17 cellular contexts compared by ENCODE assay signal in the genomic region with DNA sequence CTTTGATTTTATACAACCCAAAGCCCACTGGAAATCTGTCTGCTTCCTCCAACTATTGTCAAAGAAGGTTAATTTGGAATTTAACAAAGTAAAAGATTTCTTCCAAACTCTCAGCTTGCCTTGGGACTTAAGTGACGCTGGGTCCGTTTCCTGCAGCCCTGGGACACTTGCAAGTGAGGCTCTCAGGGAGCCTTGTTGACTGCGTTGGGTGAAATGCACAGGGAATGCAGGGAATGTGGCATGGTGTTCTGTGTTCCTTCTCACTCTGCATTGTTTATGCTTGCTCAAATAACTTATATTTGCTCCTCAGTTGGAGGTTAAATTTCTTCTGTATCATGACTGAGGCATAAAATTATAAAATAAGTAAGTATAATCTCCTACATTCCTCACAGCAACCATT.
DNase-seq lines count a peak whose midpoint lies in the region; ATAC-seq and TF ChIP-seq lines count a peak whose summit lies in the region.
"Had no signal": no experiment of that assay in that cellular context is flagged by ENCODE, and none has a peak within 500 bp of the region (broad histone marks: within the 10 kb centered on the region; RNA-seq: fewer than 3 reads in every experiment).

No MANE protein-coding gene starts in this region.

- H3K9ac ChIP-seq in rectal smooth muscle tissue (ENCODE audit: low read length) = no peak overlapping the region

- no peaks in the 10 kb centered on the region for H3K9me3 ChIP-seq in CD4-positive, alpha-beta T cell (ENCODE audit: control insufficient read depth, low read length)

- CTCF ChIA-PET in CD4-positive, alpha-beta T cell (lab: Charles Lee) = no interaction called here

- no peak overlapping the region for H3K4me3 ChIP-seq in brain microvascular endothelial cell (ENCODE audit: low read depth, low read length)
- H3K4me3 ChIP-seq in rectal smooth muscle tissue (ENCODE audit: low read length) = no peak overlapping the region
- no peak overlapping the region for H3K4me3 ChIP-seq in coronary artery

- POLR2A ChIA-PET in CD4-positive, alpha-beta T cell (lab: Charles Lee) = no interaction called here

- in situ Hi-C loops in brain microvascular endothelial cell (cut with HindIII; ENCODE audit: low pct_ligation_motif_present, low sequenced_read_pairs) = no loop called here

- peak; percentile 15 for DNase-seq in EL
- peak; percentile 25 for DNase-seq in brain microvascular endothelial cell
- peak; percentile 67 for DNase-seq in iris pigment epithelial cell (ENCODE audit: low read depth)
- DNase-seq in stimulated activated naive CD8-positive, alpha-beta T cell treated with anti-CD3 and anti-CD28 coated beads, Interleukin-15, amount 100 ng/mL, for 72 hours = no peak
- no peak for DNase-seq in coronary artery (ENCODE audit: low spot score)
- DNase-seq in CD4-positive, alpha-beta T cell = no peak
- no peak for DNase-seq in NCI-H1105 (lab: John Stamatoyannopoulos, UW)
- DNase-seq: ACHN; activated CD4-positive, alpha-beta T cell treated with anti-CD3 and anti-CD28 coated beads, Interleukin-2, amount 10 ng/mL, durations not matched to agents 24 days and 14 days; activated gamma-delta T cell; Kasumi-1; NCI-H1092; NCI-H2029 treated with DMSO at 0.1 percent for 48 hours; NCI-H524 treated with DMSO at 0.1 percent for 48 hours; stimulated activated CD4-positive, alpha-beta T cell treated with anti-CD3 and anti-CD28 coated beads, Interleukin-2, amount 100 ng/mL, for 24 hours; stimulated activated naive CD4-positive, alpha-beta T cell treated with Interleukin-2 at 50 U/mL for 16 hours had no signal

- no peaks in the 10 kb centered on the region for H3K27me3 ChIP-seq in brain microvascular endothelial cell (replicated peaks)
- H3K27me3 ChIP-seq in rectal smooth muscle tissue (ENCODE audit: control insufficient read depth, insufficient read depth, low read length) = no peaks in the 10 kb centered on the region
- H3K27me3 ChIP-seq in CD4-positive, alpha-beta T cell (ENCODE audit: control insufficient read depth, insufficient read depth, low read length) = peaks cover 11% of the 10 kb centered on the region

- no peaks in the 10 kb centered on the region for H3K4me1 Mint-ChIP-seq in stimulated activated naive CD8-positive, alpha-beta T cell treated with anti-CD3 and anti-CD28 coated beads, Interleukin-15, amount 100 ng/mL, for 72 hours
- H3K4me1 Mint-ChIP-seq in CD4-positive, alpha-beta T cell (ENCODE audit: low read depth) = no peaks in the 10 kb centered on the region
- H3K4me1 Mint-ChIP-seq: activated CD4-positive, alpha-beta T cell treated with anti-CD3 and anti-CD28 coated beads, Interleukin-2, amount 10 ng/mL, durations not matched to agents 24 days and 14 days had no signal

- no peak for ATAC-seq in stimulated activated naive CD8-positive, alpha-beta T cell treated with anti-CD3 and anti-CD28 coated beads, Interleukin-15, amount 100 ng/mL, for 72 hours
- no peak for ATAC-seq in CD4-positive, alpha-beta T cell (ENCODE audit: poor library complexity)

- H3K27me3 Mint-ChIP-seq in stimulated activated naive CD8-positive, alpha-beta T cell treated with anti-CD3 and anti-CD28 coated beads, Interleukin-15, amount 100 ng/mL, for 72 hours = peaks cover 56% of the 10 kb centered on the region
- peaks cover 76% of the 10 kb centered on the region for H3K27me3 Mint-ChIP-seq in CD4-positive, alpha-beta T cell

- H3K36me3 ChIP-seq in brain microvascular endothelial cell (replicated peaks) (no peaks in the 10 kb centered on the region), rectal smooth muscle tissue (ENCODE audit: control insufficient read depth, insufficient read depth, low read length) (no peaks in the 10 kb centered on the region)

- H3K9me3 Mint-ChIP-seq in stimulated activated naive CD8-positive, alpha-beta T cell treated with anti-CD3 and anti-CD28 coated beads, Interleukin-15, amount 100 ng/mL, for 72 hours = no peaks in the 10 kb centered on the region
- H3K9me3 Mint-ChIP-seq in CD4-positive, alpha-beta T cell = no peaks in the 10 kb centered on the region
- H3K9me3 Mint-ChIP-seq: activated CD4-positive, alpha-beta T cell treated with anti-CD3 and anti-CD28 coated beads, Interleukin-2, amount 10 ng/mL, durations not matched to agents 24 days and 14 days had no signal

- H3K27ac Mint-ChIP-seq in stimulated activated naive CD8-positive, alpha-beta T cell treated with anti-CD3 and anti-CD28 coated beads, Interleukin-15, amount 100 ng/mL, for 72 hours = no peak overlapping the region
- H3K27ac Mint-ChIP-seq in CD4-positive, alpha-beta T cell = no peak overlapping the region
- H3K27ac Mint-ChIP-seq: activated CD4-positive, alpha-beta T cell treated with anti-CD3 and anti-CD28 coated beads, Interleukin-2, amount 10 ng/mL, durations not matched to agents 24 days and 14 days had no signal

- intact Hi-C loops in CD4-positive, alpha-beta T cell (cut with DNase I, micrococcal nuclease) = no loop called here

- TF ChIP-seq CTCF in brain microvascular endothelial cell (IDR thresholded peaks at IDR 0.05; ENCODE audit: low read depth, low read length, missing control alignments) = no peak
- TF ChIP-seq CTCF in coronary artery (IDR thresholded peaks at IDR 0.05) = no peak
- no peak for TF ChIP-seq CTCF in CD4-positive, alpha-beta T cell (IDR thresholded peaks at IDR 0.05)

- H3K27ac ChIP-seq in brain microvascular endothelial cell (no peak overlapping the region), rectal smooth muscle tissue (ENCODE audit: low read depth, low read length) (peak overlapping the region; percentile 7), coronary artery (peak overlapping the region in 1 of 2 donors; percentile 76)
- H3K27ac ChIP-seq in CD4-positive, alpha-beta T cell (ENCODE audit: low read depth, low read length) = no peak overlapping the region

- no peaks in the 10 kb centered on the region for H3K36me3 Mint-ChIP-seq in CD4-positive, alpha-beta T cell (ENCODE audit: low read depth)

- H3K4me1 ChIP-seq in rectal smooth muscle tissue (ENCODE audit: control insufficient read depth, insufficient read depth, low read length) = peaks cover 20% of the 10 kb centered on the region

- H3K4me3 Mint-ChIP-seq in stimulated activated naive CD8-positive, alpha-beta T cell treated with anti-CD3 and anti-CD28 coated beads, Interleukin-15, amount 100 ng/mL, for 72 hours = no peak overlapping the region
- no peak overlapping the region for H3K4me3 Mint-ChIP-seq in CD4-positive, alpha-beta T cell
- H3K4me3 Mint-ChIP-seq: activated CD4-positive, alpha-beta T cell treated with anti-CD3 and anti-CD28 coated beads, Interleukin-2, amount 10 ng/mL, durations not matched to agents 24 days and 14 days had no signal

Comparison
In these comparisons a context has a peak if more than half of its experiments do, and no peak if none do; other contexts are left out.
1. DNase-seq: peak in EL (single experiment), brain microvascular endothelial cell (single experiment) and iris pigment epithelial cell (single experiment); none in stimulated activated naive CD8-positive, alpha-beta T cell treated with anti-CD3 and anti-CD28 coated beads, Interleukin-15, amount 100 ng/mL, for 72 hours (0 of 2), coronary artery (single experiment), CD4-positive, alpha-beta T cell (0 of 10) and NCI-H1105 (single experiment).